Comparison of ENCODE assay signal across 17 cellular contexts in genomic region chr19:43462383-43462782, GRCh38. TPM values are rescaled to one million over a fixed set of nuclear protein-coding genes. Genes with fewer than 3 reads are reported as not detected.
A peak's percentile ranks its signal among the peaks of the same experiment; 100 is the strongest.
DNase-seq lines count a peak whose midpoint lies in the region; ATAC-seq, FAIRE-seq and TF ChIP-seq lines count a peak whose summit lies in the region.
"Had no signal": no experiment of that assay in that cellular context is flagged by ENCODE, and none has a peak within 500 bp of the region (broad histone marks: within the 10 kb centered on the region; RNA-seq: fewer than 3 reads in every experiment).

No MANE protein-coding gene starts in this region.

- no peak overlapping the region for H3K4me3 Mint-ChIP-seq in natural killer cell treated with Interleukin-12 subunit alpha and Interleukin-12 subunit beta and Interleukin-15 and Interleukin-18, amount 100 ng/mL, for 72 hours

- CTCF ChIA-PET in HCT116 (lab: Charles Lee) (interaction anchor here (2.5 kb wide), 1 partner anchor 15 kb away, joined by 15 read pairs; no protein-coding TSS in a partner anchor), K562 (lab: Yijun Ruan, JAX; ENCODE audit: low intra/inter-chr PET ratio) (no interaction called here)

- H3K36me3 Mint-ChIP-seq in natural killer cell treated with Interleukin-12 subunit alpha and Interleukin-12 subunit beta and Interleukin-15 and Interleukin-18, amount 100 ng/mL, for 72 hours, result no peaks in the 10 kb centered on the region
- H3K36me3 Mint-ChIP-seq: stimulated activated memory B cell treated with anti-CD40 and anti-IgM and Interleukin-4, amounts not matched to agents 10 μg/mL and 1 μg/mL and 100 μg/mL, for 72 hours had no signal

- H3K27me3 Mint-ChIP-seq in natural killer cell treated with Interleukin-12 subunit alpha and Interleukin-12 subunit beta and Interleukin-15 and Interleukin-18, amount 100 ng/mL, for 72 hours, result peaks cover 0 to 9% of the 10 kb centered on the region in 2 donors

- ATAC-seq in HCT116 (no peak), K562 (no peak), HG02678 (IDR thresholded peaks at IDR 0.05; ENCODE audit: unreplicated experiment) (no peak)
- ATAC-seq in natural killer cell treated with Interleukin-12 subunit alpha and Interleukin-12 subunit beta and Interleukin-15 and Interleukin-18, amount 100 ng/mL, for 72 hours, result no peak

- H3K27ac ChIP-seq in BLaER1 treated with 17β-estradiol and CSF1 and Interleukin-3, amounts not matched to agents 10 nM and 100 nM, result no peak overlapping the region
- H3K27ac ChIP-seq in HCT116 (ENCODE audit: low read depth, low read length) (no peak overlapping the region), K562 (ENCODE audit: extremely low read depth, low read depth, low read length) (no peak overlapping the region)
- H3K27ac ChIP-seq: psoas muscle had no signal

- H3K9me3 Mint-ChIP-seq in natural killer cell treated with Interleukin-12 subunit alpha and Interleukin-12 subunit beta and Interleukin-15 and Interleukin-18, amount 100 ng/mL, for 72 hours, result no peaks in the 10 kb centered on the region
- H3K9me3 Mint-ChIP-seq: stimulated activated memory B cell treated with anti-CD40 and anti-IgM and Interleukin-4, amounts not matched to agents 10 μg/mL and 1 μg/mL and 100 μg/mL, for 72 hours had no signal

- RAD21 ChIA-PET in HCT116 (lab: Charles Lee; ENCODE audit: low non-redundant PET in 1 of 2, low total read pairs in 2 of 2, uncharacterized antibody in 2 of 2, unreplicated experiment in 2 of 2), result no interaction called here

- intact Hi-C loops in HCT116 (cut with micrococcal nuclease), result no loop called here
- intact Hi-C loops in K562 (cut with micrococcal nuclease), result loop anchor here (5.0 kb wide), 1 partner anchor 40 kb away; the partner anchor contains the start of gene PHLDB3

- no peaks in the 10 kb centered on the region for H3K9me3 ChIP-seq in BLaER1 treated with 17β-estradiol and CSF1 and Interleukin-3, amounts not matched to agents 10 nM and 100 nM (replicated peaks in 1 of 11)
- H3K9me3 ChIP-seq in HCT116 (ENCODE audit: control insufficient read depth in 1 of 2, insufficient read depth in 1 of 2, low read depth in 1 of 2, low read length in 2 of 2), result no peaks in the 10 kb centered on the region
- no peaks in the 10 kb centered on the region for H3K9me3 ChIP-seq in K562 (replicated peaks; ENCODE audit: control insufficient read depth, insufficient read depth, low read depth, low read length)
- H3K9me3 ChIP-seq: psoas muscle had no signal

- peak overlapping the region; percentile 80 to 99 (median 93); a peak in 18 of 22 replicates for H3K4me2 ChIP-seq in BLaER1 treated with 17β-estradiol and CSF1 and Interleukin-3, amounts not matched to agents 10 nM and 100 nM
- H3K4me2 ChIP-seq in HCT116 (ENCODE audit: low read length), result peak overlapping the region; percentile 100
- H3K4me2 ChIP-seq in K562 (ENCODE audit: insufficient read depth, low read length), result no peak overlapping the region; the same call in 1 of the 2 replicates

- no peak overlapping the region for H3K4me3 ChIP-seq in BLaER1 treated with 17β-estradiol and CSF1 and Interleukin-3, amounts not matched to agents 10 nM and 100 nM
- peak overlapping the region in 1 of 2 experiments; percentile 73; a peak in 1 of 4 replicates for H3K4me3 ChIP-seq in HCT116 (replicated peaks in 1 of 2; ENCODE audit: low read depth in 1 of 2, low read length in 2 of 2)
- H3K4me3 ChIP-seq in K562, result no peak overlapping the region

- FAIRE-seq in K562 (lab: Jason Lieb, UNC), result peak; percentile 6

- no peaks in the 10 kb centered on the region for H3K9me2 ChIP-seq in HCT116 (ENCODE audit: insufficient read depth)

- TF ChIP-seq CTCF in HCT116 (IDR thresholded peaks at IDR 0.05 in 2 of 3, conservative IDR thresholded peaks at IDR 0.05 in 1 of 3; ENCODE audit: borderline replicate concordance in 1 of 3, insufficient read depth in 1 of 3, low read depth in 2 of 3, low read length in 2 of 3), result no peak
- no peak for TF ChIP-seq CTCF in K562 (IDR thresholded peaks at IDR 0.05 in 2 of 3, conservative IDR thresholded peaks at IDR 0.05 in 1 of 3; ENCODE audit: insufficient read depth in 2 of 3, low read depth in 1 of 3, low read length in 3 of 3)

- TF ChIP-seq POLR2A in HCT116 (IDR thresholded peaks at IDR 0.05; ENCODE audit: borderline replicate concordance, extremely low read depth, insufficient read depth, insufficient read length) (no peak), K562 (conservative IDR thresholded peaks at IDR 0.05) (no peak)

- no peak overlapping the region; a peak in 1 of 22 replicates for H3K9ac ChIP-seq in BLaER1 treated with 17β-estradiol and CSF1 and Interleukin-3, amounts not matched to agents 10 nM and 100 nM
- H3K9ac ChIP-seq in HCT116 (ENCODE audit: low read length), result no peak overlapping the region
- no peak overlapping the region for H3K9ac ChIP-seq in K562 (ENCODE audit: insufficient read depth in 1 of 2, low read depth in 2 of 2, low read length in 2 of 2)

- H2AFZ ChIP-seq in HCT116 (ENCODE audit: low read depth, low read length, poor library complexity, severe bottlenecking) (no peak overlapping the region), K562 (ENCODE audit: low read depth, low read length) (no peak overlapping the region)

- in situ Hi-C loops in K562 (cut with MboI), result no loop called here

- H3K4me1 ChIP-seq in BLaER1 treated with 17β-estradiol and CSF1 and Interleukin-3, amounts not matched to agents 10 nM and 100 nM, result peaks cover 15 to 62% (median 31%) of the 10 kb centered on the region in 10 experiments
- H3K4me1 ChIP-seq in HCT116 (ENCODE audit: control insufficient read depth in 1 of 2, insufficient read depth in 2 of 2, low read length in 2 of 2), result peaks cover 22 to 42% of the 10 kb centered on the region in 2 experiments
- H3K4me1 ChIP-seq in K562 (replicated peaks in 1 of 2; ENCODE audit: control insufficient read depth in 2 of 2, insufficient read depth in 2 of 2, low read length in 2 of 2), result peaks cover 18 to 34% of the 10 kb centered on the region in 2 experiments

- POLR2A ChIA-PET in HCT116 (lab: Charles Lee), result interaction anchor here (1.8 kb wide), 1 partner anchor 13 kb away, joined by 5 read pairs; no protein-coding TSS in a partner anchor
- POLR2A ChIA-PET in K562 (lab: Yijun Ruan, JAX), result interaction anchor here (1.2 to 2.1 kb wide), 3 partner anchors 11 to 20 kb away, joined by 5 to 20 read pairs (median 6); no protein-coding TSS in a partner anchor

- BruUV-seq in HCT116 (replicated peaks; lab: Mats Ljungman, UMichigan) (no TSS peak), K562 (replicated peaks; lab: Mats Ljungman, UMichigan) (no TSS peak)

- H3K36me3 ChIP-seq in BLaER1 treated with 17β-estradiol and CSF1 and Interleukin-3, amounts not matched to agents 10 nM and 100 nM, result no peaks in the 10 kb centered on the region
- H3K36me3 ChIP-seq in HCT116 (ENCODE audit: control insufficient read depth in 1 of 2, insufficient read depth in 2 of 2, low read length in 2 of 2) (no peaks in the 10 kb centered on the region), K562 (ENCODE audit: control insufficient read depth, insufficient read depth, low read length) (no peaks in the 10 kb centered on the region)

- 0 out of 22 replicates have a peak, but pooled peaks cover 0 to 4% (median 0%) of the 10 kb centered on the region in 11 experiments for H3K27me3 ChIP-seq in BLaER1 treated with 17β-estradiol and CSF1 and Interleukin-3, amounts not matched to agents 10 nM and 100 nM
- H3K27me3 ChIP-seq in HCT116 (ENCODE audit: insufficient read depth, low read length), result no peaks in the 10 kb centered on the region
- peaks cover 17 to 18% of the 10 kb centered on the region in 2 experiments; a peak in 4 of 5 replicates for H3K27me3 ChIP-seq in K562 (ENCODE audit: control insufficient read depth in 2 of 2, insufficient read depth in 2 of 2, low read length in 2 of 2)

- H3K79me2 ChIP-seq in HCT116 (ENCODE audit: insufficient read depth, low read length), result no peaks in the 10 kb centered on the region
- H3K79me2 ChIP-seq in K562 (ENCODE audit: control insufficient read depth, insufficient read depth, low read length), result no peaks in the 10 kb centered on the region

- 41% methylated on average over 7 of the region's 7 CpGs for WGBS in K562 (ENCODE audit: insufficient coverage, low coverage, missing lambda C conversion rate)

- no peak for DNase-seq in HCT116 (ENCODE audit: low read depth, low spot score)
- no peak for DNase-seq in K562 (ENCODE audit: extremely low read depth in 1 of 4, low spot score in 3 of 4)
- DNase-seq in natural killer cell treated with Interleukin-12 subunit alpha and Interleukin-12 subunit beta and Interleukin-15 and Interleukin-18, amount 100 ng/mL, for 72 hours (ENCODE audit: low spot score), result peak; percentile 32
- DNase-seq in NCI-H510A treated with DMSO at 0.1 percent for 48 hours (lab: John Stamatoyannopoulos, UW), result no peak
- DNase-seq in A172 (ENCODE audit: low spot score), result no peak
- DNase-seq in SIG-M5 treated with dmso at 0.1 percent for 504 hours (lab: John Stamatoyannopoulos, UW; ENCODE audit: unreplicated experiment), result no peak
- DNase-seq: hippocampal formation; mesendoderm; NCI-H226; psoas muscle; stimulated activated CD4-positive, alpha-beta T cell treated with anti-CD3 and anti-CD28 coated beads, Interleukin-2, amount 100 ng/mL, for 24 hours had no signal

- no peak for TF ChIP-seq EP300 in K562 (IDR thresholded peaks at IDR 0.05; ENCODE audit: low read length)

- no peak overlapping the region for H3K27ac Mint-ChIP-seq in natural killer cell treated with Interleukin-12 subunit alpha and Interleukin-12 subunit beta and Interleukin-15 and Interleukin-18, amount 100 ng/mL, for 72 hours

- TF ChIP-seq RAD21 in HCT116 (IDR thresholded peaks at IDR 0.05; ENCODE audit: low read depth) (no peak), K562 (CRISPR knock-in tag; conservative IDR thresholded peaks at IDR 0.05 in 1 of 2, IDR thresholded peaks at IDR 0.05 in 1 of 2) (no peak)

- H3K4me1 Mint-ChIP-seq in natural killer cell treated with Interleukin-12 subunit alpha and Interleukin-12 subunit beta and Interleukin-15 and Interleukin-18, amount 100 ng/mL, for 72 hours (ENCODE audit: low read depth in 2 of 2), result peaks cover 4 to 20% of the 10 kb centered on the region in 2 donors

- H4K20me1 ChIP-seq in BLaER1 treated with 17β-estradiol and CSF1 and Interleukin-3, amounts not matched to agents 10 nM and 100 nM, result no peaks in the 10 kb centered on the region
- no peaks in the 10 kb centered on the region for H4K20me1 ChIP-seq in HCT116 (ENCODE audit: insufficient read depth)
- no peaks in the 10 kb centered on the region for H4K20me1 ChIP-seq in K562 (replicated peaks; ENCODE audit: control insufficient read depth, insufficient read depth, low read length)

- H3K9me1 ChIP-seq in K562 (ENCODE audit: control insufficient read depth, insufficient read depth, low read length), result no peaks in the 10 kb centered on the region

RNA-seq across cellular contexts. Expression of gene LYPD3, which starts 3.0 kb away (rescaled TPM):
- total RNA-seq in HCT116 (2021; ENCODE audit: unreplicated experiment) (3.6 TPM), K562 (2014; rRNA removed) (0.18 and 0.20 TPM in 2 replicates), K562 (2014; rRNA removed; fragmentation: Illumina TruSeq; extraction: Trizol) (not detected in 2 replicates), K562 (2015; rRNA removed; fragmentation: Illumina TruSeq; extraction: Trizol) (0.22 TPM in 1 of 2 replicates, not detected in the other), K562 (2021) (0.31 and 0.33 TPM in 2 replicates)
- polyA plus RNA-seq in HCT116 (2012), result 6.3 and 9.4 TPM in 2 replicates
- total RNA-seq in K562 (2011; cell fraction: chromatin; rRNA removed; ENCODE audit: low replicate concordance), result 0.81 TPM in 1 of 2 replicates, not detected in the other
- total RNA-seq in K562 (2011; cell fraction: nucleolus; rRNA removed), result 0.26 and 0.67 TPM in 2 replicates
- 0.44 TPM in 1 of 2 replicates, not detected in the other for total RNA-seq in K562 (2011; cell fraction: nucleoplasm; rRNA removed)
- polyA plus RNA-seq in K562 (2011; rRNA removed) (0.28 and 0.64 TPM in 2 replicates), K562 (2014; fragmentation: Illumina TruSeq; extraction: Trizol) (0.26 and 0.27 TPM in 2 replicates), K562 (2014; fragmentation: Nextera tagmentation; extraction: Ambion mirVana) (under 1 TPM; 0.04 to 0.06 TPM), K562 (2014; rRNA removed) (0.17 and 0.19 TPM in 2 replicates)
- polyA plus RNA-seq in K562 (2011; cell fraction: cytosol; rRNA removed), result 0.74 and 2.1 TPM in 2 replicates
- 1.2 and 1.6 TPM in 2 replicates for polyA plus RNA-seq in K562 (2011; cell fraction: nucleus; rRNA removed)
- polyA plus RNA-seq in K562 (2012), result 0.51 and 0.73 TPM in 2 replicates
- 0.11 and 0.12 TPM in 2 replicates for polyA minus RNA-seq in K562 (2011; rRNA and poly(A)+ RNA removed)
- polyA minus RNA-seq in K562 (2011; cell fraction: cytosol; rRNA and poly(A)+ RNA removed), result not detected in 2 replicates
- polyA minus RNA-seq in K562 (2011; cell fraction: nucleus; rRNA and poly(A)+ RNA removed), result 0.56 and 0.67 TPM in 2 replicates
- not detected for total RNA-seq in natural killer cell treated with Interleukin-12 subunit alpha and Interleukin-12 subunit beta and Interleukin-15 and Interleukin-18, amount 100 ng/mL, for 72 hours
- 0.43 TPM in 1 of 2 replicates, not detected in the other for total RNA-seq in A172 (2014; rRNA removed; shearing (Covaris generic))
- total RNA-seq: endothelial cell of umbilical vein, psoas muscle had no signal

RNA-seq across cellular contexts. Expression of gene PHLDB3, which starts 42.2 kb away (rescaled TPM):
- 15.5 TPM for total RNA-seq in HCT116 (2021; ENCODE audit: unreplicated experiment)
- polyA plus RNA-seq in HCT116 (2012), result 12.0 and 14.3 TPM in 2 replicates
- total RNA-seq in K562 (2011; cell fraction: chromatin; rRNA removed; ENCODE audit: low replicate concordance), result 14.2 and 34.8 TPM in 2 replicates
- 26.8 and 32.0 TPM in 2 replicates for total RNA-seq in K562 (2011; cell fraction: nucleolus; rRNA removed)
- 21.6 and 22.4 TPM in 2 replicates for total RNA-seq in K562 (2011; cell fraction: nucleoplasm; rRNA removed)
- 23.5 and 28.0 TPM in 2 replicates for total RNA-seq in K562 (2014; rRNA removed)
- 1.1 and 1.6 TPM in 2 replicates for total RNA-seq in K562 (2014; rRNA removed; fragmentation: Illumina TruSeq; extraction: Trizol)
- total RNA-seq in K562 (2015; rRNA removed; fragmentation: Illumina TruSeq; extraction: Trizol), result 5.4 and 6.4 TPM in 2 replicates
- 11.8 and 12.7 TPM in 2 replicates for total RNA-seq in K562 (2021)
- polyA plus RNA-seq in K562 (2011; rRNA removed), result 3.5 and 6.1 TPM in 2 replicates
- polyA plus RNA-seq in K562 (2011; cell fraction: cytosol; rRNA removed), result 4.1 and 7.2 TPM in 2 replicates
- 14.5 and 21.6 TPM in 2 replicates for polyA plus RNA-seq in K562 (2011; cell fraction: nucleus; rRNA removed)
- polyA plus RNA-seq in K562 (2012), result 6.0 and 10.5 TPM in 2 replicates
- polyA plus RNA-seq in K562 (2014; fragmentation: Illumina TruSeq; extraction: Trizol), result 3.9 and 6.7 TPM in 2 replicates
- under 1 TPM; 0.04 to 0.06 TPM for polyA plus RNA-seq in K562 (2014; fragmentation: Nextera tagmentation; extraction: Ambion mirVana)
- polyA plus RNA-seq in K562 (2014; rRNA removed), result 5.2 and 11.4 TPM in 2 replicates
- 2.2 and 2.6 TPM in 2 replicates for polyA minus RNA-seq in K562 (2011; rRNA and poly(A)+ RNA removed)
- 6.7 and 8.9 TPM in 2 replicates for polyA minus RNA-seq in K562 (2011; cell fraction: cytosol; rRNA and poly(A)+ RNA removed)
- 11.0 and 13.3 TPM in 2 replicates for polyA minus RNA-seq in K562 (2011; cell fraction: nucleus; rRNA and poly(A)+ RNA removed)
- total RNA-seq in natural killer cell treated with Interleukin-12 subunit alpha and Interleukin-12 subunit beta and Interleukin-15 and Interleukin-18, amount 100 ng/mL, for 72 hours, result 10 to 100 TPM; 10.5 to 18.7 TPM
- 9.8 and 10.9 TPM in 2 replicates for total RNA-seq in A172 (2014; rRNA removed; shearing (Covaris generic))

RNA-seq across cellular contexts. Expression of gene TEX101, which starts 47.7 kb away (rescaled TPM):
- total RNA-seq in HCT116 (2021; ENCODE audit: unreplicated experiment), result not detected
- not detected in 2 replicates for polyA plus RNA-seq in HCT116 (2012)
- not detected in 2 replicates for total RNA-seq in K562 (2011; cell fraction: chromatin; rRNA removed; ENCODE audit: low replicate concordance)
- not detected in 2 replicates for total RNA-seq in K562 (2011; cell fraction: nucleolus; rRNA removed)
- total RNA-seq in K562 (2011; cell fraction: nucleoplasm; rRNA removed), result not detected in 2 replicates
- not detected in 2 replicates for total RNA-seq in K562 (2014; rRNA removed)
- total RNA-seq in K562 (2014; rRNA removed; fragmentation: Illumina TruSeq; extraction: Trizol), result not detected in 2 replicates
- total RNA-seq in K562 (2015; rRNA removed; fragmentation: Illumina TruSeq; extraction: Trizol), result not detected in 2 replicates
- total RNA-seq in K562 (2021), result not detected in 2 replicates
- not detected in 2 replicates for polyA plus RNA-seq in K562 (2011; rRNA removed)
- polyA plus RNA-seq in K562 (2011; cell fraction: cytosol; rRNA removed), result 0.07 TPM in 1 of 2 replicates, not detected in the other
- polyA plus RNA-seq in K562 (2011; cell fraction: nucleus; rRNA removed), result not detected in 2 replicates
- 0.25 TPM in 1 of 2 replicates, not detected in the other for polyA plus RNA-seq in K562 (2012)
- not detected in 2 replicates for polyA plus RNA-seq in K562 (2014; fragmentation: Illumina TruSeq; extraction: Trizol)
- under 1 TPM; 0.10 to 0.14 TPM for polyA plus RNA-seq in K562 (2014; fragmentation: Nextera tagmentation; extraction: Ambion mirVana)
- 0.36 TPM in 1 of 2 replicates, not detected in the other for polyA plus RNA-seq in K562 (2014; rRNA removed)
- polyA minus RNA-seq in K562 (2011; rRNA and poly(A)+ RNA removed), result not detected in 2 replicates
- polyA minus RNA-seq in K562 (2011; cell fraction: cytosol; rRNA and poly(A)+ RNA removed), result not detected in 2 replicates
- polyA minus RNA-seq in K562 (2011; cell fraction: nucleus; rRNA and poly(A)+ RNA removed), result not detected in 2 replicates
- total RNA-seq in natural killer cell treated with Interleukin-12 subunit alpha and Interleukin-12 subunit beta and Interleukin-15 and Interleukin-18, amount 100 ng/mL, for 72 hours, result not detected
- total RNA-seq in A172 (2014; rRNA removed; shearing (Covaris generic)), result not detected in 2 replicates
- total RNA-seq: bronchial epithelial cell, endothelial cell of umbilical vein, psoas muscle had no signal
- polyA plus RNA-seq: BJ, endothelial cell of umbilical vein, psoas muscle had no signal
